ENCODE assay signal across 12 cellular contexts in genomic region chr9:72807765-72808445, GRCh38.
A peak's percentile ranks its signal among the peaks of the same experiment; 100 is the strongest.
DNase-seq lines count a peak whose midpoint lies in the region; ATAC-seq, FAIRE-seq and TF ChIP-seq lines count a peak whose summit lies in the region.
"Had no signal": no experiment of that assay in that cellular context is flagged by ENCODE, and none has a peak within 500 bp of the region (broad histone marks: within the 10 kb centered on the region; RNA-seq: fewer than 3 reads in every experiment).

No MANE protein-coding gene starts in this region.

- H3K9ac ChIP-seq in Karpas-422 (ENCODE audit: low read length) = no peak overlapping the region
- H3K9ac ChIP-seq in GM12878 (ENCODE audit: control insufficient read depth, insufficient read depth, low read length) = no peak overlapping the region
- H3K9ac ChIP-seq in neural progenitor cell = no peak overlapping the region

- intact Hi-C loops in GM12878 (cut with micrococcal nuclease; ENCODE audit: unreplicated experiment) = no loop called here

- H3K27ac Mint-ChIP-seq in neural progenitor cell = no peak overlapping the region

- SMC1A ChIA-PET in GM12878 (lab: Charles Lee; ENCODE audit: uncharacterized antibody, unreplicated experiment) = no interaction called here

- TF ChIP-seq POLR2A in GM12878 (IDR thresholded peaks at IDR 0.05; ENCODE audit: low read depth, low read length) = no peak

- peak; percentile 42 to 53 (median 50) for TF ChIP-seq CTCF in GM12878 (IDR thresholded peaks at IDR 0.05 in 2 of 3, conservative IDR thresholded peaks at IDR 0.05 in 1 of 3; ENCODE audit: control insufficient read depth in 2 of 3, extremely low read depth in 1 of 3, insufficient read depth in 1 of 3, low read depth in 3 of 3, low read length in 3 of 3)
- peak; percentile 40 for TF ChIP-seq CTCF in neural progenitor cell (IDR thresholded peaks at IDR 0.05)

- TF ChIP-seq RAD21 in GM12878 (IDR thresholded peaks at IDR 0.05; ENCODE audit: insufficient read depth, low read depth, low read length) = peak; percentile 30

- H3K27me3 ChIP-seq in Karpas-422 (ENCODE audit: low read length) = no peaks in the 10 kb centered on the region
- H3K27me3 ChIP-seq in GM12878 (replicated peaks in 1 of 2; ENCODE audit: control insufficient read depth in 2 of 2, insufficient read depth in 2 of 2, low read length in 1 of 2) = no peaks in the 10 kb centered on the region
- H3K27me3 ChIP-seq in neural progenitor cell = no peaks in the 10 kb centered on the region

- in situ Hi-C loops in GM12878 (cut with MboI) = no loop called here

- H3K27ac ChIP-seq in Karpas-422 (ENCODE audit: low read length) (no peak overlapping the region), GM12878 (ENCODE audit: control insufficient read depth, insufficient read depth) (no peak overlapping the region), neural progenitor cell (no peak overlapping the region)
- H3K27ac ChIP-seq: HL-60 had no signal

- POLR2A ChIA-PET in GM12878 (lab: Charles Lee) = no interaction called here

- no peak for FAIRE-seq in GM12878 (lab: Jason Lieb, UNC)
- FAIRE-seq: islet of Langerhans had no signal

- H3K9me3 ChIP-seq in Karpas-422 (ENCODE audit: low read length) (no peaks in the 10 kb centered on the region), GM12878 (replicated peaks; ENCODE audit: control insufficient read depth, insufficient read depth, low read length) (no peaks in the 10 kb centered on the region), neural progenitor cell (ENCODE audit: low read depth) (no peaks in the 10 kb centered on the region)

- 61% methylated on average over 2 of the region's 2 CpGs for WGBS in GM12878 (ENCODE audit: insufficient coverage, insufficient replicate concordance, low lambda C conversion rate, missing lambda C conversion rate)

- TF ChIP-seq EP300 in GM12878 (IDR thresholded peaks at IDR 0.05; ENCODE audit: borderline replicate concordance in 1 of 2, control insufficient read depth in 1 of 2, low read depth in 2 of 2, low read length in 2 of 2) = no peak

- H3K36me3 ChIP-seq in Karpas-422 (ENCODE audit: insufficient read depth, low read length) (no peaks in the 10 kb centered on the region), GM12878 (ENCODE audit: control insufficient read depth in 2 of 2, insufficient read depth in 2 of 2, low read length in 1 of 2) (no peaks in the 10 kb centered on the region), neural progenitor cell (no peaks in the 10 kb centered on the region)

- peaks cover 7% of the 10 kb centered on the region for H3K4me1 Mint-ChIP-seq in neural progenitor cell

- H3K9me3 Mint-ChIP-seq in neural progenitor cell = peaks cover 17% of the 10 kb centered on the region

- no peaks in the 10 kb centered on the region for H3F3A ChIP-seq in neural progenitor cell (ENCODE audit: low read depth)

- no peaks in the 10 kb centered on the region for H3K9me2 ChIP-seq in Karpas-422 (replicated peaks; ENCODE audit: insufficient read depth, low read length)

- CTCF ChIA-PET in GM12878 (lab: Yijun Ruan, JAX) = interaction anchor here (0.7 to 1.7 kb wide), 12 partner anchors 9 to 515 kb away, joined by 3 to 7 read pairs (median 4); no protein-coding TSS in a partner anchor

- H3K4me3 ChIP-seq in Karpas-422 (ENCODE audit: low read length) = no peak overlapping the region
- H3K4me3 ChIP-seq in GM12878 = no peak overlapping the region
- no peak overlapping the region for H3K4me3 ChIP-seq in neural progenitor cell

- H4K20me1 ChIP-seq in Karpas-422 (ENCODE audit: insufficient read depth, low read depth, low read length) (no peaks in the 10 kb centered on the region), GM12878 (ENCODE audit: control insufficient read depth, insufficient read depth) (no peaks in the 10 kb centered on the region), neural progenitor cell (ENCODE audit: low read depth) (no peaks in the 10 kb centered on the region)

- H3K4me3 Mint-ChIP-seq in neural progenitor cell = no peak overlapping the region

- DNase-seq in Karpas-422 = peak; percentile 66
- DNase-seq in GM12878 (ENCODE audit: low read depth, low spot score) = no peak
- no peak for DNase-seq in neural progenitor cell (ENCODE audit: low spot score)
- DNase-seq in activated CD8-positive, alpha-beta memory T cell treated with anti-CD3 and anti-CD28 coated beads for 24 hours = no peak
- DNase-seq in epidermal melanocyte (ENCODE audit: insufficient read length, low spot score) = no peak
- DNase-seq in 8988T = no peak
- DNase-seq: activated gamma-delta T cell; effector memory CD4-positive, alpha-beta T cell; NCI-H446 had no signal

- H3K4me1 ChIP-seq in Karpas-422 (ENCODE audit: low read length) (no peaks in the 10 kb centered on the region), GM12878 (ENCODE audit: control insufficient read depth, insufficient read depth, low read length) (no peaks in the 10 kb centered on the region), neural progenitor cell (no peaks in the 10 kb centered on the region)

- H3K36me3 Mint-ChIP-seq in neural progenitor cell = peaks cover 2% of the 10 kb centered on the region

- RAD21 ChIA-PET in GM12878 (lab: Charles Lee; ENCODE audit: unreplicated experiment) = interaction anchor here (0.8 kb wide), 1 partner anchor 14 kb away, joined by 3 read pairs; no protein-coding TSS in a partner anchor

- H3K79me2 ChIP-seq in Karpas-422 (ENCODE audit: low read length) (no peaks in the 10 kb centered on the region), GM12878 (ENCODE audit: control insufficient read depth, insufficient read depth, low read length) (no peaks in the 10 kb centered on the region), neural progenitor cell (ENCODE audit: low read depth) (no peaks in the 10 kb centered on the region)

- ATAC-seq in GM18502 (IDR thresholded peaks at IDR 0.05; ENCODE audit: poor library complexity, unreplicated experiment) (peak; percentile 77), GM12878 (peak; percentile 69)

- H3K27me3 Mint-ChIP-seq in neural progenitor cell (ENCODE audit: insufficient read depth, low read depth) = peaks cover 2% of the 10 kb centered on the region

- no peak overlapping the region for H3K4me2 ChIP-seq in Karpas-422 (ENCODE audit: low read depth, low read length, poor library complexity, severe bottlenecking)
- no peak overlapping the region for H3K4me2 ChIP-seq in GM12878 (ENCODE audit: control insufficient read depth, insufficient read depth)
- no peak overlapping the region for H3K4me2 ChIP-seq in neural progenitor cell

- H2AFZ ChIP-seq in Karpas-422 (ENCODE audit: low read length) = no peak overlapping the region
- no peak overlapping the region for H2AFZ ChIP-seq in GM12878 (ENCODE audit: control insufficient read depth, low read depth, low read length)
- no peak overlapping the region for H2AFZ ChIP-seq in neural progenitor cell (replicated peaks)

- BruUV-seq in GM12878 (replicated peaks; lab: Mats Ljungman, UMichigan) = no TSS peak

TF ChIP-seq in GM12878, 131 proteins besides CTCF, POLR2A, EP300 and RAD21 (continues in another document):
- TF ChIP-seq HDAC2 (IDR thresholded peaks at IDR 0.05) = no peak
- no peak for TF ChIP-seq SPI1 (IDR thresholded peaks at IDR 0.05; ENCODE audit: borderline replicate concordance, insufficient read depth, low read depth, low read length)
- TF ChIP-seq ZBTB4 (CRISPR knock-in tag; IDR thresholded peaks at IDR 0.05) = no peak
- TF ChIP-seq SMC3 (IDR thresholded peaks at IDR 0.05; ENCODE audit: borderline replicate concordance, low read length) = no peak
- no peak for TF ChIP-seq MAX (IDR thresholded peaks at IDR 0.05; ENCODE audit: low read depth, low read length)
- no peak for TF ChIP-seq PAX5 (IDR thresholded peaks at IDR 0.05; ENCODE audit: borderline replicate concordance, low read depth, low read length)
- no peak for TF ChIP-seq CEBPB (IDR thresholded peaks at IDR 0.05; ENCODE audit: borderline replicate concordance in 1 of 2, low read depth in 2 of 2, low read length in 2 of 2)
- no peak for TF ChIP-seq CREB1 (IDR thresholded peaks at IDR 0.05; ENCODE audit: low read depth)
- no peak for TF ChIP-seq PAX8 (IDR thresholded peaks at IDR 0.05)
- TF ChIP-seq SREBF2 (IDR thresholded peaks at IDR 0.05; ENCODE audit: low read length) = no peak
- TF ChIP-seq POU2F2 (IDR thresholded peaks at IDR 0.05; ENCODE audit: borderline replicate concordance, low read depth, low read length) = no peak
- TF ChIP-seq PBX3 (IDR thresholded peaks at IDR 0.05; ENCODE audit: insufficient replicate concordance, low read depth, low read length) = no peak
